In the genomic region with DNA sequence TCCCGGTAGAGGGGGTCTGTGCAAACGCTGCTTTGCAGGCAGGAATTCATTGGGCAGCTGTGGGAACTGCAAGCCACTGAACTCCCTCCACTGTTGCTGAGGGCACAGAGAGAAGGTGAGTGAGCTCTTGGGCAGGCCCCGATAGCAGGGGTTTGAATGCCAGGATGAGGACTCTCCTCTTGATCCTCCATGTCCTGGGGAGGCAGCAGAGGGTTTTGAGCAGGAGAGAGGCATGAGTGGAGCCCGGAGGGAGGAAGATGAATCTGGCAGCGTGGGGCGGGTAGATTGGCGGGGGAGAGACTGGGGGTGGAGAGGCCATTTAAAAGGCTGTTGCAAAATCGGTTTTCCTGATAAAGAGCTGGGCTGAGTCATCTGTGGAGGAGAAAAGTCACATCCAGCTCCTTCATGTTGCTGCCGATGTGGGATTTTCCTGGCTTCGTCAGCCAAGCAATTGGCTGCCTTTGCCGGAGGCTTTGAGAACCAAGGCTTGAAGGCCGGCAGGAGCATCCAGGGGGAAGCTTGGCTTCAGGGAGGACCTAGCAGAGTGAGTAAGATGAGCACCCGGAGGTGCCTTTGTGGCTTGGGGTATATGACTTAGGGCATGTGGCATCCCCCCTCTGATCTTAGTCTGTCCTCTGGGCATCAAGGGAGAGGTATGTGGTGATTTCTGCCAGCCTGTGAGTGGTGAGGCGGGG, we compare ENCODE assay signal across 1 cellular context.
TF ChIP-seq lines count a peak whose summit lies in the region.

A gene with protein sequence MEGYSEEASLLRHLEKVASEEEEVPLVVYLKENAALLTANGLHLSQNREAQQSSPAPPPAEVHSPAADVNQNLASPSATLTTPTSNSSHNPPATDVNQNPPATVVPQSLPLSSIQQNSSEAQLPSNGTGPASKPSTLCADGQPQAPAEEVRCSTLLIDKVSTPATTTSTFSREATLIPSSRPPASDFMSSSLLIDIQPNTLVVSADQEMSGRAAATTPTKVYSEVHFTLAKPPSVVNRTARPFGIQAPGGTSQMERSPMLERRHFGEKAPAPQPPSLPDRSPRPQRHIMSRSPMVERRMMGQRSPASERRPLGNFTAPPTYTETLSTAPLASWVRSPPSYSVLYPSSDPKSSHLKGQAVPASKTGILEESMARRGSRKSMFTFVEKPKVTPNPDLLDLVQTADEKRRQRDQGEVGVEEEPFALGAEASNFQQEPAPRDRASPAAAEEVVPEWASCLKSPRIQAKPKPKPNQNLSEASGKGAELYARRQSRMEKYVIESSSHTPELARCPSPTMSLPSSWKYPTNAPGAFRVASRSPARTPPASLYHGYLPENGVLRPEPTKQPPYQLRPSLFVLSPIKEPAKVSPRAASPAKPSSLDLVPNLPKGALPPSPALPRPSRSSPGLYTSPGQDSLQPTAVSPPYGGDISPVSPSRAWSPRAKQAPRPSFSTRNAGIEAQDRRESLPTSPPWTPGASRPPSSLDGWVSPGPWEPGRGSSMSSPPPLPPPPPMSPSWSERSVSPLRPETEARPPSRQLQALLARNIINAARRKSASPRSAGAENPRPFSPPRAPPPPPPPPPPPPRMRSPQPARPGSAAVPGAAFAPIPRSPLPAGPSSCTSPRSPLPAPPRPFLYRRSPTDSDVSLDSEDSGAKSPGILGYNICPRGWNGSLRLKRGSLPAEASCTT (plus strand): TSS at position 350 of the 695 bp plus-strand sequence. CDS start 7,616 bp downstream, outside the sequence.

TF ChIP-seq in A549, 52 proteins besides CTCF, POLR2A, EP300 and RAD21 (continued from another document):
- TF ChIP-seq, protein P1, sequence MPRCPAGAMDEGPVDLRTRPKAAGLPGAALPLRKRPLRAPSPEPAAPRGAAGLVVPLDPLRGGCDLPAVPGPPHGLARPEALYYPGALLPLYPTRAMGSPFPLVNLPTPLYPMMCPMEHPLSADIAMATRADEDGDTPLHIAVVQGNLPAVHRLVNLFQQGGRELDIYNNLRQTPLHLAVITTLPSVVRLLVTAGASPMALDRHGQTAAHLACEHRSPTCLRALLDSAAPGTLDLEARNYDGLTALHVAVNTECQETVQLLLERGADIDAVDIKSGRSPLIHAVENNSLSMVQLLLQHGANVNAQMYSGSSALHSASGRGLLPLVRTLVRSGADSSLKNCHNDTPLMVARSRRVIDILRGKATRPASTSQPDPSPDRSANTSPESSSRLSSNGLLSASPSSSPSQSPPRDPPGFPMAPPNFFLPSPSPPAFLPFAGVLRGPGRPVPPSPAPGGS (IDR thresholded peaks at IDR 0.05), result peak; percentile 62; the same call in 1 of the 3 replicates
- TF ChIP-seq HEYL (CRISPR knock-in tag; IDR thresholded peaks at IDR 0.05) (no peak), FOXS1 (CRISPR knock-in tag; IDR thresholded peaks at IDR 0.05) (no peak), TP53 (CRISPR knock-in tag; IDR thresholded peaks at IDR 0.05) (no peak), SMC3 (IDR thresholded peaks at IDR 0.05) (peak; percentile 24; the same call in 1 of the 3 replicates), ZSCAN20 (CRISPR knock-in tag; IDR thresholded peaks at IDR 0.05) (no peak), CEBPB (IDR thresholded peaks at IDR 0.05) (peak; percentile 87 to 95), JUNB (IDR thresholded peaks at IDR 0.05) (peak; percentile 54), JUN (IDR thresholded peaks at IDR 0.05) (peak; percentile 45 to 80; a peak in 4 of 5 replicates), CHD2 (IDR thresholded peaks at IDR 0.05; ENCODE audit: low read length, partially characterized antibody) (no peak), GATA3 (IDR thresholded peaks at IDR 0.05; ENCODE audit: borderline replicate concordance) (peak; percentile 72; the same call in 1 of the 2 replicates), MAFK (IDR thresholded peaks at IDR 0.05; ENCODE audit: partially characterized antibody) (peak; percentile 26), EHMT2 (IDR thresholded peaks at IDR 0.05; ENCODE audit: low read depth) (no peak), CBX2 (IDR thresholded peaks at IDR 0.05; ENCODE audit: borderline replicate concordance, low read depth) (no peak)
- TF ChIP-seq, protein P2, sequence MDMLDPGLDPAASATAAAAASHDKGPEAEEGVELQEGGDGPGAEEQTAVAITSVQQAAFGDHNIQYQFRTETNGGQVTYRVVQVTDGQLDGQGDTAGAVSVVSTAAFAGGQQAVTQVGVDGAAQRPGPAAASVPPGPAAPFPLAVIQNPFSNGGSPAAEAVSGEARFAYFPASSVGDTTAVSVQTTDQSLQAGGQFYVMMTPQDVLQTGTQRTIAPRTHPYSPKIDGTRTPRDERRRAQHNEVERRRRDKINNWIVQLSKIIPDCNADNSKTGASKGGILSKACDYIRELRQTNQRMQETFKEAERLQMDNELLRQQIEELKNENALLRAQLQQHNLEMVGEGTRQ (IDR thresholded peaks at IDR 0.05), result no peak
- TF ChIP-seq, protein P3, sequence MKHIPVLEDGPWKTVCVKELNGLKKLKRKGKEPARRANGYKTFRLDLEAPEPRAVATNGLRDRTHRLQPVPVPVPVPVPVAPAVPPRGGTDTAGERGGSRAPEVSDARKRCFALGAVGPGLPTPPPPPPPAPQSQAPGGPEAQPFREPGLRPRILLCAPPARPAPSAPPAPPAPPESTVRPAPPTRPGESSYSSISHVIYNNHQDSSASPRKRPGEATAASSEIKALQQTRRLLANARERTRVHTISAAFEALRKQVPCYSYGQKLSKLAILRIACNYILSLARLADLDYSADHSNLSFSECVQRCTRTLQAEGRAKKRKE (CRISPR knock-in tag; IDR thresholded peaks at IDR 0.05; ENCODE audit: low read depth), result no peak
- TF ChIP-seq, protein P4, sequence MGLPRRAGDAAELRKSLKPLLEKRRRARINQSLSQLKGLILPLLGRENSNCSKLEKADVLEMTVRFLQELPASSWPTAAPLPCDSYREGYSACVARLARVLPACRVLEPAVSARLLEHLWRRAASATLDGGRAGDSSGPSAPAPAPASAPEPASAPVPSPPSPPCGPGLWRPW (IDR thresholded peaks at IDR 0.05), result no peak
